30 cellular contexts compared by ENCODE assay signal in the genomic region with DNA sequence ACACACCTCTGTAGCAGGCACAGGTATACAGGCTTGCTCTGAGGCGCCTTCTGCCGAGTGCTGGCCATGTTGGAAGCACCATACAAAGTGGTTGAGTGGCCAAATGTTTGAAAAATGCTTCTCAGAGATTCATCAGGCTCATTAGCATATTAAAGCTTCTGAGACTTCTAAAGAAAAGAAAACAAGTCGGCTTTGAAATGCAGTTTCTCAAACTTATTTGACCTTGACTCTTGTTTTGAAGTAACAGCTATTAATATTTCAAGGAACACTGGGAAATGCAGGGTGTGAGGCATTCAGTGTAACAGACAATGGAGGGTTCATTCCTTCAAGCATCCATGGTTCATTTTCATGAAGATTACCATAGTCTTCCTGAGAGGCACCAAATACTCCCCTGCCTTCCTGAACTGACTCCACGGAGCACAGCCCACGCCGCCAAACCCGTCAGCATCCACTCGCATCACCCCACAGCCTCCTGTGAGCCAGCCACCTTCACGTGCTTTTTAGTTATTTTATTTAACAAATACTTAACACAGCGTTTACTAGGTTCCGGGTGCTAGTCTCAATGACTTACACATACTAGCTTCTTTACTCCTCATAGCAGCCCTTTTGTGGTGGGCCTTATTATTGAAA.
"Had no signal": no experiment of that assay in that cellular context is flagged by ENCODE, and none has a peak within 500 bp of the region (broad histone marks: within the 10 kb centered on the region; RNA-seq: fewer than 3 reads in every experiment).

No MANE protein-coding gene starts in this region.

- H3K4me3 ChIP-seq: adrenal gland, body of pancreas, cardiac muscle cell, colonic mucosa, gastroesophageal sphincter, hepatocyte, lower lobe of right lung, pancreas, prostate gland, suprapubic skin, tibial artery had no signal

- H3K4me1 ChIP-seq: adrenal gland, colonic mucosa, prostate gland had no signal

- H3K36me3 ChIP-seq: adrenal gland, cardiac muscle cell, colonic mucosa, gastroesophageal sphincter, lower lobe of right lung, pancreas, prostate gland, suprapubic skin, tibial artery had no signal

- H2AFZ ChIP-seq: hepatocyte had no signal

- H3K9me3 ChIP-seq: adrenal gland, body of pancreas, colonic mucosa, gastroesophageal sphincter, lower lobe of right lung, pancreas, prostate gland, suprapubic skin, tibial artery had no signal

- H3K27ac Mint-ChIP-seq: activated CD4-positive, alpha-beta T cell treated with anti-CD3 and anti-CD28 coated beads, Interleukin-2, amount 10 ng/mL, durations not matched to agents 7 days and 5 days; activated naive CD8-positive, alpha-beta T cell treated with anti-CD3 and anti-CD28 coated beads for 36 hours; activated T-helper 1 cell treated with anti-CD3 and anti-CD28 coated beads, Interleukin-12 subunit alpha, Interleukin-12 subunit beta, Interleukin-2, Interleukin-4 antibody, amounts not matched to agents 30 ng/mL and 10 ng/mL and 1 ng/mL, durations not matched to agents 14 hours and 24 hours and 36 hours; immature natural killer cell had no signal

- H3K27me3 ChIP-seq: adrenal gland, body of pancreas, cardiac muscle cell, colonic mucosa, pancreas had no signal

- H3K4me3 Mint-ChIP-seq: activated CD4-positive, alpha-beta T cell treated with anti-CD3 and anti-CD28 coated beads, Interleukin-2, amount 10 ng/mL, durations not matched to agents 7 days and 5 days; activated naive CD4-positive, alpha-beta T cell treated with anti-CD3 and anti-CD28 coated beads for 36 hours; activated naive CD8-positive, alpha-beta T cell treated with anti-CD3 and anti-CD28 coated beads for 36 hours; activated T-helper 1 cell treated with anti-CD3 and anti-CD28 coated beads, Interleukin-12 subunit alpha, Interleukin-12 subunit beta, Interleukin-2, Interleukin-4 antibody, amounts not matched to agents 30 ng/mL and 10 ng/mL and 1 ng/mL, durations not matched to agents 14 hours and 24 hours and 36 hours; immature natural killer cell; nephron progenitor cell had no signal

- H3K4me2 ChIP-seq: hepatocyte had no signal

- H3K36me3 Mint-ChIP-seq: activated naive CD8-positive, alpha-beta T cell treated with anti-CD3 and anti-CD28 coated beads for 36 hours had no signal

- ATAC-seq: body of pancreas, gastroesophageal sphincter, lower lobe of right lung, pancreas, sciatic nerve had no signal

- DNase-seq: activated CD4-positive, alpha-beta T cell treated with anti-CD3 and anti-CD28 coated beads, Interleukin-2, amount 10 ng/mL, durations not matched to agents 7 days and 5 days; activated CD4-positive, CD25-positive, alpha-beta regulatory T cell treated with anti-CD3 and anti-CD28 coated beads, Interleukin-2, amount 50 U/mL, for 72 hours; activated effector memory CD4-positive, alpha-beta T cell treated with anti-CD3 and anti-CD28 coated beads, Interleukin-2, amount 50 U/mL, for 16 hours; activated naive CD4-positive, alpha-beta T cell treated with anti-CD3 and anti-CD28 coated beads for 36 hours; activated naive CD8-positive, alpha-beta T cell treated with anti-CD3 and anti-CD28 coated beads for 36 hours; activated T-cell treated with anti-CD3 and anti-CD28 coated beads for 4 hours; adrenal gland; body of pancreas; cerebellar nuclear complex; colonic mucosa; effector CD8-positive, alpha-beta T cell; immature natural killer cell; lower lobe of right lung; mesendoderm; nephron progenitor cell; pancreas; retina; small intestine; stimulated activated CD4-positive, alpha-beta T cell treated with anti-CD3 and anti-CD28 coated beads, Interleukin-1b, Interleukin-23, amount 100 ng/mL, for 48 hours; stimulated activated CD4-positive, alpha-beta T cell treated with anti-CD3 and anti-CD28 coated beads, Interleukin-4, amount 100 ng/mL, for 4 hours; stimulated activated naive CD4-positive, alpha-beta T cell had no signal

- H3K27ac ChIP-seq: adrenal gland, body of pancreas, cardiac muscle cell, colonic mucosa, gastroesophageal sphincter, hepatocyte, lower lobe of right lung, pancreas, prostate gland, suprapubic skin, tibial artery, VCaP had no signal

- H3K9me3 Mint-ChIP-seq: activated naive CD4-positive, alpha-beta T cell treated with anti-CD3 and anti-CD28 coated beads for 36 hours; activated naive CD8-positive, alpha-beta T cell treated with anti-CD3 and anti-CD28 coated beads for 36 hours; activated T-helper 1 cell treated with anti-CD3 and anti-CD28 coated beads, Interleukin-12 subunit alpha, Interleukin-12 subunit beta, Interleukin-2, Interleukin-4 antibody, amounts not matched to agents 30 ng/mL and 10 ng/mL and 1 ng/mL, durations not matched to agents 14 hours and 24 hours and 36 hours; nephron progenitor cell had no signal

- H3K27me3 Mint-ChIP-seq: activated CD4-positive, alpha-beta T cell treated with anti-CD3 and anti-CD28 coated beads, Interleukin-2, amount 10 ng/mL, durations not matched to agents 7 days and 5 days; activated naive CD8-positive, alpha-beta T cell treated with anti-CD3 and anti-CD28 coated beads for 36 hours had no signal

- H3K79me2 ChIP-seq: hepatocyte had no signal
